ENCODE assay signal across 22 cellular contexts in the genomic region with DNA sequence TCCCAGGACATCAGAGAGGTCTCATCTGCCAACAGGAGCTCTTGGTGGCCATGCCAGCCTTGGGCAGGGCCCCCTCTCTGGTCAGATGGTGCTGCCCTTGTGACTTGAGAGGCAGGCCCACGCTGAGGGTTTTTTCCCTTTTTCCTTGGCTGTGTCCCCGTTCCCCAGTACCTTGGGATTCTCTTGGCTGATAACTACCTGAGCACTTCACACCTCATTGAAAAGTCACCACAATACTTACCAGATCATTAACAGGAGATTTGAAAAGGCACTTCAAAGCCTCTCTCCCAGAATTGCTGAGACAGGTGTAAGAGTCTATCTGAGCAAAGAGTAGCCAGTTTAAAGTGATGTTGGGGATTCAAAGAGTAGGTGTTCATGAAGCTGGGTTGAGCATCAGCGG. TPM values are rescaled to one million over a fixed set of nuclear protein-coding genes. Genes with fewer than 3 reads are reported as not detected.
DNase-seq lines count a peak whose midpoint lies in the region; ATAC-seq lines count a peak whose summit lies in the region.
"Had no signal": no experiment of that assay in that cellular context is flagged by ENCODE, and none has a peak within 500 bp of the region (broad histone marks: within the 10 kb centered on the region; RNA-seq: fewer than 3 reads in every experiment).

No MANE protein-coding gene starts in this region.

- peak; percentile 75 for DNase-seq in DMS79 treated with DMSO at 0.1 percent for 48 hours (lab: John Stamatoyannopoulos, UW)
- peak; percentile 11 for DNase-seq in NCI-H2029 (lab: John Stamatoyannopoulos, UW)
- peak; percentile 9 for DNase-seq in NCI-H510A (lab: John Stamatoyannopoulos, UW)
- peak; percentile 85 for DNase-seq in mesendoderm
- DNase-seq in ureter (ENCODE audit: low spot score) = no peak
- DNase-seq: AML-193; CD4-positive, alpha-beta T cell; COR-L47; HCEC 1CT; MM.1S; NCI-H146; NCI-H2081; SIG-M5; T-helper 17 cell had no signal

- no CpG with 5 or more reads among the region's 3 CpGs for WGBS in mesendoderm (ENCODE audit: extremely low coverage, insufficient coverage, low lambda C conversion rate)

- no peak overlapping the region for H2BK120ac ChIP-seq in mesendoderm (ENCODE audit: low read depth, low read length)

- H3K4me3 ChIP-seq in mesendoderm (ENCODE audit: low read length) = no peak overlapping the region
- H3K4me3 ChIP-seq: A549; BLaER1 treated with 17β-estradiol and CSF1 and Interleukin-3, amounts not matched to agents 10 nM and 100 nM; SK-N-MC had no signal

- H3K9ac ChIP-seq in mesendoderm (ENCODE audit: low read length) = no peak overlapping the region
- H3K9ac ChIP-seq: BLaER1 treated with 17β-estradiol and CSF1 and Interleukin-3, amounts not matched to agents 10 nM and 100 nM; KMS-11 had no signal

- H3K56ac ChIP-seq in mesendoderm (ENCODE audit: low read length) = no peak overlapping the region

- no peaks in the 10 kb centered on the region for H3K4me1 ChIP-seq in mesendoderm (ENCODE audit: control insufficient read depth, low read depth, low read length)
- H3K4me1 ChIP-seq: A549 had no signal

- H3K4me2 ChIP-seq in mesendoderm (ENCODE audit: low read length) = no peak overlapping the region
- H3K4me2 ChIP-seq: A549; BLaER1 treated with 17β-estradiol and CSF1 and Interleukin-3, amounts not matched to agents 10 nM and 100 nM; KMS-11 had no signal

- no peak overlapping the region for H3K4ac ChIP-seq in mesendoderm (ENCODE audit: low read depth, low read length)

- H2BK15ac ChIP-seq in mesendoderm (replicated peaks; ENCODE audit: low read depth) = no peak overlapping the region

- no peak overlapping the region for H3K27ac ChIP-seq in mesendoderm (ENCODE audit: low read depth, low read length)
- H3K27ac ChIP-seq: A549; BLaER1 treated with 17β-estradiol and CSF1 and Interleukin-3, amounts not matched to agents 10 nM and 100 nM; HL-60; KMS-11; SK-N-MC had no signal

- no peak for ATAC-seq in HG03135 (IDR thresholded peaks at IDR 0.05; ENCODE audit: unreplicated experiment)
- no peak for ATAC-seq in GM18498 (IDR thresholded peaks at IDR 0.05; ENCODE audit: unreplicated experiment)
- ATAC-seq: A549, T-helper 17 cell had no signal

- no peaks in the 10 kb centered on the region for H3K79me2 ChIP-seq in mesendoderm (ENCODE audit: control insufficient read depth, insufficient read depth, low read length)

- no peak overlapping the region for H3K18ac ChIP-seq in mesendoderm (ENCODE audit: low read length)

- no peak overlapping the region for H2BK5ac ChIP-seq in mesendoderm (ENCODE audit: low read length)

- no peak overlapping the region for H4K8ac ChIP-seq in mesendoderm (ENCODE audit: low read depth, low read length)

- peaks cover 14% of the 10 kb centered on the region for H3K27me3 ChIP-seq in mesendoderm (ENCODE audit: insufficient read depth, low read length, poor library complexity)
- H3K27me3 ChIP-seq: BLaER1 treated with 17β-estradiol and CSF1 and Interleukin-3, amounts not matched to agents 10 nM and 100 nM had no signal

- no peak overlapping the region for H3K23ac ChIP-seq in mesendoderm (ENCODE audit: low read length)

- no peaks in the 10 kb centered on the region for H3K36me3 ChIP-seq in mesendoderm (ENCODE audit: control insufficient read depth, insufficient read depth, low read length)
- H3K36me3 ChIP-seq: BLaER1 treated with 17β-estradiol and CSF1 and Interleukin-3, amounts not matched to agents 10 nM and 100 nM had no signal

- no peak overlapping the region for H4K5ac ChIP-seq in mesendoderm (ENCODE audit: low read length)

- H2AK5ac ChIP-seq in mesendoderm (ENCODE audit: low read length) = no peak overlapping the region

- no peaks in the 10 kb centered on the region for H3K79me1 ChIP-seq in mesendoderm (ENCODE audit: low read length)

RNA-seq across cellular contexts. Expression of a gene that starts 15.1 kb away (rescaled TPM):
- 23.6 TPM for polyA plus RNA-seq in mesendoderm (2013, experiment 1 of 2)
- polyA plus RNA-seq in mesendoderm (2013, experiment 2 of 2) = 22.3 TPM
- total RNA-seq in ureter = 6.5 TPM
- total RNA-seq: CD4-positive, alpha-beta T cell had no signal
- polyA plus RNA-seq: IgD-negative memory B cell had no signal
